In genomic region chr13:97367016-97367415, GRCh38 we compare ENCODE assay signal across 10 cellular contexts.
DNase-seq lines count a peak whose midpoint lies in the region; ATAC-seq and TF ChIP-seq lines count a peak whose summit lies in the region.
"Had no signal": no experiment of that assay in that cellular context is flagged by ENCODE, and none has a peak within 500 bp of the region (broad histone marks: within the 10 kb centered on the region; RNA-seq: fewer than 3 reads in every experiment).

No MANE protein-coding gene starts in this region.

- H3K27ac ChIP-seq in esophagus squamous epithelium, result peak overlapping the region in 3 of 4 donors; percentile 74 to 76 (median 75)
- H3K27ac ChIP-seq: prostate gland had no signal

- no peak overlapping the region for H3K4me3 ChIP-seq in esophagus squamous epithelium
- no peak overlapping the region for H3K4me3 ChIP-seq in skeletal muscle cell (ENCODE audit: low read depth, low read length)
- H3K4me3 ChIP-seq: Peyer's patch, prostate gland had no signal

- no peaks in the 10 kb centered on the region for H3K27me3 ChIP-seq in esophagus squamous epithelium
- H3K27me3 ChIP-seq: Peyer's patch had no signal

- H3K36me3 ChIP-seq in esophagus squamous epithelium, result peaks cover 0 to 62% (median 4%) of the 10 kb centered on the region in 3 donors
- H3K36me3 ChIP-seq: prostate gland had no signal

- peak; percentile 27 for ATAC-seq in GM18868 (IDR thresholded peaks at IDR 0.05; ENCODE audit: unreplicated experiment)
- no peak for ATAC-seq in GM18517 (IDR thresholded peaks at IDR 0.05; ENCODE audit: unreplicated experiment)

- intact Hi-C loops in esophagus squamous epithelium (cut with DNase I), result no loop called here

- DNase-seq in M059J (ENCODE audit: low read depth) (peak; percentile 86), esophagus squamous epithelium (lab: John Stamatoyannopoulos, UW) (no peak), skeletal muscle cell (ENCODE audit: low read depth) (peak; percentile 35), NCI-H510A (lab: John Stamatoyannopoulos, UW) (no peak), DMS153 (lab: John Stamatoyannopoulos, UW) (no peak)
- no peak for DNase-seq in stimulated activated CD4-positive, alpha-beta T cell treated with anti-CD3 and anti-CD28 coated beads, Interleukin-15, amount 100 ng/mL, for 24 hours
- DNase-seq: Peyer's patch had no signal

- no peak for TF ChIP-seq POLR2A in esophagus squamous epithelium (IDR thresholded peaks at IDR 0.05)

- no peak for TF ChIP-seq CTCF in esophagus squamous epithelium (IDR thresholded peaks at IDR 0.05)

- H3K9me3 ChIP-seq in esophagus squamous epithelium, result no peaks in the 10 kb centered on the region
- H3K9me3 ChIP-seq: Peyer's patch, prostate gland had no signal

- H3K4me1 ChIP-seq in esophagus squamous epithelium, result peaks cover 9 to 38% (median 11%) of the 10 kb centered on the region in 3 donors
- H3K4me1 ChIP-seq: prostate gland had no signal

- 79 to 81% methylated on average over 7 of the region's 7 CpGs for WGBS in esophagus squamous epithelium, 2 donors

Comparison
In these comparisons a context has a peak if more than half of its experiments do, and no peak if none do; other contexts are left out.
1. DNase-seq: peak in M059J (single experiment) and skeletal muscle cell (single experiment); none in esophagus squamous epithelium (single experiment), NCI-H510A (single experiment), stimulated activated CD4-positive, alpha-beta T cell treated with anti-CD3 and anti-CD28 coated beads, Interleukin-15, amount 100 ng/mL, for 24 hours (single experiment) and DMS153 (single experiment).